ENCODE assay signal across 9 cellular contexts in genomic region chr15:98437752-98438151, GRCh38.
"Had no signal": no experiment of that assay in that cellular context is flagged by ENCODE, and none has a peak within 500 bp of the region (broad histone marks: within the 10 kb centered on the region; RNA-seq: fewer than 3 reads in every experiment).

No MANE protein-coding gene starts in this region.

- H3K4me3 ChIP-seq: GM23248, GM23338, HAP-1 had no signal

- H3K27ac Mint-ChIP-seq: GM23338, H9, HFFc6 had no signal

- DNase-seq: GM23248, GOT3, H9, HCEC 1CT, HFFc6 had no signal

- FAIRE-seq: H54 had no signal

- H3K27ac ChIP-seq: GM23248 had no signal

- H3K36me3 ChIP-seq: HAP-1 had no signal

- H3K9me3 ChIP-seq: HAP-1 had no signal

- H3K4me2 ChIP-seq: GM23338 had no signal

- H3K9ac ChIP-seq: GM23248 had no signal

- H3K4me3 Mint-ChIP-seq: GM23338, H9, HFFc6 had no signal

- H2AFZ ChIP-seq: GM23248, GM23338 had no signal

- ATAC-seq: GM23338, HCT116 had no signal
